In the genomic region with DNA sequence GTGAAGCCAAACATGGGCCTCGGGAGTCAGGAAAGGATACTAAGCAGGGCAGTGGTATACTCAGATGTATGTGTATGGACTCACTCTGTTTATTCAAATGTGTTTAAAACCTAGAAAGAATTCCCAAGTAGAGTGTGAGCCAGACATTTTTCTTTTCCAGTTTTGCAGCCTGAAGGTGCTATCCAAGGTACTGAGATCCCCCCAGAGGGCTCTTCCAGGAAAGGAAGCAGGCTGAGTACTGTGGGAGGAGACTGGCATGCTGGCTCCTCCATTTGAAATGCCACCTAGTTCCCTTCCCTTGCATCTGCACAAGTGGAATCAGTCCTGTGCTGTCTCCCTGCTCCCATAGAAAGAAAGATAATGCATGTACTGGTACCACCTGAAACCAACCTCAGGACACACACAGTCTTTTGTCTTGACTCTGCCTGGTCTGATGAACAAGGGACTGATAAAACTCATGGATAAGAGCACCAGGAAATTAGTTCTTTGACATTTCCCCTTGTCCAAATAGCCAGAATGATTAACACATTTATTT, we compare ENCODE assay signal across 18 cellular contexts.
A peak's percentile ranks its signal among the peaks of the same experiment; 100 is the strongest.
DNase-seq lines count a peak whose midpoint lies in the region; ATAC-seq and TF ChIP-seq lines count a peak whose summit lies in the region.
"Had no signal": no experiment of that assay in that cellular context is flagged by ENCODE, and none has a peak within 500 bp of the region (broad histone marks: within the 10 kb centered on the region; RNA-seq: fewer than 3 reads in every experiment).

No MANE protein-coding gene starts in this region.

- H3K27ac Mint-ChIP-seq in WTC11: no peak overlapping the region
- H3K27ac Mint-ChIP-seq: activated T-cell treated with anti-CD3 and anti-CD28 coated beads, Interleukin-2, amount 50 U/mL, for 72 hours; progenitor cell of endocrine pancreas had no signal

- H3K9ac ChIP-seq in MM.1S (ENCODE audit: low read length): no peak overlapping the region

- DNase-seq in A673 (ENCODE audit: low spot score): peak; percentile 4
- peak; percentile 10 for DNase-seq in HCEC 1CT
- peak; percentile 39 for DNase-seq in WTC11 (ENCODE audit: low spot score)
- peak; percentile 78 for DNase-seq in iPS-NIHi7 (ENCODE audit: extremely low spot score)
- DNase-seq in caudate nucleus (lab: John Stamatoyannopoulos, UW): no peak
- no peak for DNase-seq in MM.1S
- no peak for DNase-seq in body of pancreas
- DNase-seq: activated CD4-positive, alpha-beta T cell treated with anti-CD3 and anti-CD28 coated beads, Interleukin-2, amount 50 U/mL, for 1 hour; activated T-cell treated with anti-CD3 and anti-CD28 coated beads, Interleukin-2, amount 50 U/mL, for 72 hours; amygdala; DMS79 treated with DMSO at 0.1 percent for 48 hours; effector CD4-positive, alpha-beta T cell; NCI-H1105; NCI-H345 had no signal

- H3K9me3 Mint-ChIP-seq in WTC11: no peaks in the 10 kb centered on the region
- H3K9me3 Mint-ChIP-seq: activated T-cell treated with anti-CD3 and anti-CD28 coated beads, Interleukin-2, amount 50 U/mL, for 72 hours had no signal

- intact Hi-C loops in A673 (cut with micrococcal nuclease; ENCODE audit: unreplicated experiment) (no loop called here), body of pancreas (cut with DNase I) (no loop called here)

- no peak overlapping the region for H3K4me3 ChIP-seq in A673 (ENCODE audit: low read depth, low read length, poor library complexity, severe bottlenecking)
- H3K4me3 ChIP-seq in MM.1S (ENCODE audit: low read length): no peak overlapping the region
- H3K4me3 ChIP-seq in body of pancreas: no peak overlapping the region
- H3K4me3 ChIP-seq: thoracic aorta had no signal

- no peaks in the 10 kb centered on the region for H3K36me3 ChIP-seq in A673 (ENCODE audit: insufficient read depth, low read length, poor library complexity, severe bottlenecking)
- no peaks in the 10 kb centered on the region for H3K36me3 ChIP-seq in MM.1S (replicated peaks; ENCODE audit: insufficient read depth, low read length)
- H3K36me3 ChIP-seq in body of pancreas (replicated peaks in 1 of 2; ENCODE audit: insufficient read depth in 1 of 2, low read depth in 2 of 2): no peaks in the 10 kb centered on the region
- H3K36me3 ChIP-seq: thoracic aorta had no signal

- no peaks in the 10 kb centered on the region for H4K20me1 ChIP-seq in MM.1S (ENCODE audit: insufficient read depth, low read length)

- no TSS peak for BruUV-seq in A673 (replicated peaks; lab: Mats Ljungman, UMichigan)

- no peak overlapping the region for H3K4me3 Mint-ChIP-seq in WTC11
- H3K4me3 Mint-ChIP-seq: activated T-cell treated with anti-CD3 and anti-CD28 coated beads, Interleukin-2, amount 50 U/mL, for 72 hours had no signal

- no peak for TF ChIP-seq CTCF in A673 (conservative IDR thresholded peaks at IDR 0.05; ENCODE audit: low read depth, low read length)
- no peak for TF ChIP-seq CTCF in WTC11 (IDR thresholded peaks at IDR 0.05)
- no peak for TF ChIP-seq CTCF in MM.1S (IDR thresholded peaks at IDR 0.05; ENCODE audit: low read length)
- no peak for TF ChIP-seq CTCF in body of pancreas (IDR thresholded peaks at IDR 0.05)

- H3K9me3 ChIP-seq in A673 (ENCODE audit: low read depth, low read length, poor library complexity, severe bottlenecking): no peaks in the 10 kb centered on the region
- no peaks in the 10 kb centered on the region for H3K9me3 ChIP-seq in MM.1S (replicated peaks; ENCODE audit: insufficient read depth, low read length)
- H3K9me3 ChIP-seq in body of pancreas: no peaks in the 10 kb centered on the region
- H3K9me3 ChIP-seq: thoracic aorta had no signal

- H2AFZ ChIP-seq in MM.1S (ENCODE audit: low read length): no peak overlapping the region

- CTCF ChIA-PET in A673 (lab: Charles Lee): no interaction called here
- CTCF ChIA-PET in WTC11 (lab: Charles Lee): no interaction called here

- POLR2A ChIA-PET in A673 (lab: Charles Lee; ENCODE audit: low non-redundant PET): no interaction called here
- POLR2A ChIA-PET in WTC11 (lab: Charles Lee): no interaction called here

- 42 to 83% methylated on average over 1 of the region's 1 CpG for WGBS in body of pancreas, 2 donors

- TF ChIP-seq POLR2A in body of pancreas (IDR thresholded peaks at IDR 0.05): no peak

- no peaks in the 10 kb centered on the region for H3K79me2 ChIP-seq in MM.1S (ENCODE audit: low read length)

- no peak overlapping the region for H3K4me2 ChIP-seq in MM.1S (ENCODE audit: low read depth, low read length)

- H3K9me2 ChIP-seq in MM.1S (replicated peaks; ENCODE audit: insufficient read depth, low read length): no peaks in the 10 kb centered on the region

- peaks cover 10% of the 10 kb centered on the region for H3K4me1 Mint-ChIP-seq in WTC11

- H3K27me3 ChIP-seq in A673 (replicated peaks; ENCODE audit: insufficient read depth, low read depth, low read length, poor library complexity) (peaks cover 30% of the 10 kb centered on the region), MM.1S (replicated peaks; ENCODE audit: insufficient read depth, low read length) (peaks cover 21% of the 10 kb centered on the region), body of pancreas (no peaks in the 10 kb centered on the region)
- H3K27me3 ChIP-seq: foreskin keratinocyte had no signal

- H3K27ac ChIP-seq in A673 (ENCODE audit: low read depth, low read length, poor library complexity, severe bottlenecking) (no peak overlapping the region), caudate nucleus (ENCODE audit: low read depth, low read length) (no peak overlapping the region), MM.1S (ENCODE audit: low read length) (no peak overlapping the region), body of pancreas (no peak overlapping the region)
- H3K27ac ChIP-seq: foreskin keratinocyte, thoracic aorta had no signal

- H3K27me3 Mint-ChIP-seq in WTC11 (ENCODE audit: low read depth): peaks cover 3% of the 10 kb centered on the region; the same call in 1 of the 2 replicates

- H3K36me3 Mint-ChIP-seq in WTC11: no peaks in the 10 kb centered on the region

- H3K4me1 ChIP-seq in A673 (ENCODE audit: insufficient read depth, low read length, poor library complexity, severe bottlenecking) (no peaks in the 10 kb centered on the region), MM.1S (ENCODE audit: low read length) (no peaks in the 10 kb centered on the region), body of pancreas (no peaks in the 10 kb centered on the region)
- H3K4me1 ChIP-seq: foreskin keratinocyte had no signal

- no peaks in the 10 kb centered on the region for H3F3A ChIP-seq in MM.1S (ENCODE audit: insufficient read depth, low read length)

- peak; percentile 70 for ATAC-seq in WTC11
- ATAC-seq in HG03196 (IDR thresholded peaks at IDR 0.05; ENCODE audit: unreplicated experiment): no peak
- no peak for ATAC-seq in body of pancreas
- ATAC-seq: activated T-cell treated with anti-CD3 and anti-CD28 coated beads, Interleukin-2, amount 50 U/mL, for 72 hours; foreskin keratinocyte had no signal

TF ChIP-seq in WTC11, 78 proteins besides CTCF, POLR2A, EP300 and RAD21 (continues in another document):
- TF ChIP-seq IRF2 (CRISPR knock-in tag; IDR thresholded peaks at IDR 0.05; ENCODE audit: borderline replicate concordance, low read depth): no peak
- no peak for TF ChIP-seq SOX15 (CRISPR knock-in tag; IDR thresholded peaks at IDR 0.05)
- TF ChIP-seq, protein P1, sequence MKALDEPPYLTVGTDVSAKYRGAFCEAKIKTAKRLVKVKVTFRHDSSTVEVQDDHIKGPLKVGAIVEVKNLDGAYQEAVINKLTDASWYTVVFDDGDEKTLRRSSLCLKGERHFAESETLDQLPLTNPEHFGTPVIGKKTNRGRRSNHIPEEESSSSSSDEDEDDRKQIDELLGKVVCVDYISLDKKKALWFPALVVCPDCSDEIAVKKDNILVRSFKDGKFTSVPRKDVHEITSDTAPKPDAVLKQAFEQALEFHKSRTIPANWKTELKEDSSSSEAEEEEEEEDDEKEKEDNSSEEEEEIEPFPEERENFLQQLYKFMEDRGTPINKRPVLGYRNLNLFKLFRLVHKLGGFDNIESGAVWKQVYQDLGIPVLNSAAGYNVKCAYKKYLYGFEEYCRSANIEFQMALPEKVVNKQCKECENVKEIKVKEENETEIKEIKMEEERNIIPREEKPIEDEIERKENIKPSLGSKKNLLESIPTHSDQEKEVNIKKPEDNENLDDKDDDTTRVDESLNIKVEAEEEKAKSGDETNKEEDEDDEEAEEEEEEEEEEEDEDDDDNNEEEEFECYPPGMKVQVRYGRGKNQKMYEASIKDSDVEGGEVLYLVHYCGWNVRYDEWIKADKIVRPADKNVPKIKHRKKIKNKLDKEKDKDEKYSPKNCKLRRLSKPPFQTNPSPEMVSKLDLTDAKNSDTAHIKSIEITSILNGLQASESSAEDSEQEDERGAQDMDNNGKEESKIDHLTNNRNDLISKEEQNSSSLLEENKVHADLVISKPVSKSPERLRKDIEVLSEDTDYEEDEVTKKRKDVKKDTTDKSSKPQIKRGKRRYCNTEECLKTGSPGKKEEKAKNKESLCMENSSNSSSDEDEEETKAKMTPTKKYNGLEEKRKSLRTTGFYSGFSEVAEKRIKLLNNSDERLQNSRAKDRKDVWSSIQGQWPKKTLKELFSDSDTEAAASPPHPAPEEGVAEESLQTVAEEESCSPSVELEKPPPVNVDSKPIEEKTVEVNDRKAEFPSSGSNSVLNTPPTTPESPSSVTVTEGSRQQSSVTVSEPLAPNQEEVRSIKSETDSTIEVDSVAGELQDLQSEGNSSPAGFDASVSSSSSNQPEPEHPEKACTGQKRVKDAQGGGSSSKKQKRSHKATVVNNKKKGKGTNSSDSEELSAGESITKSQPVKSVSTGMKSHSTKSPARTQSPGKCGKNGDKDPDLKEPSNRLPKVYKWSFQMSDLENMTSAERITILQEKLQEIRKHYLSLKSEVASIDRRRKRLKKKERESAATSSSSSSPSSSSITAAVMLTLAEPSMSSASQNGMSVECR (CRISPR knock-in tag; IDR thresholded peaks at IDR 0.05; ENCODE audit: borderline replicate concordance): peak; percentile 53; the same call in 1 of the 2 replicates
- TF ChIP-seq NFE2L1 (CRISPR knock-in tag; IDR thresholded peaks at IDR 0.05): no peak
- TF ChIP-seq JUN (CRISPR knock-in tag; IDR thresholded peaks at IDR 0.05): no peak
- no peak for TF ChIP-seq E2F5 (CRISPR knock-in tag; IDR thresholded peaks at IDR 0.05)

Comparison
In these comparisons a context has a peak if more than half of its experiments do, and no peak if none do; other contexts are left out.
1. DNase-seq: peak in A673 (single experiment), HCEC 1CT (single experiment), WTC11 (single experiment) and iPS-NIHi7 (single experiment); none in caudate nucleus (0 of 61), MM.1S (single experiment) and body of pancreas (0 of 4).